Comparison of ENCODE assay signal across 8 cellular contexts in the genomic region with DNA sequence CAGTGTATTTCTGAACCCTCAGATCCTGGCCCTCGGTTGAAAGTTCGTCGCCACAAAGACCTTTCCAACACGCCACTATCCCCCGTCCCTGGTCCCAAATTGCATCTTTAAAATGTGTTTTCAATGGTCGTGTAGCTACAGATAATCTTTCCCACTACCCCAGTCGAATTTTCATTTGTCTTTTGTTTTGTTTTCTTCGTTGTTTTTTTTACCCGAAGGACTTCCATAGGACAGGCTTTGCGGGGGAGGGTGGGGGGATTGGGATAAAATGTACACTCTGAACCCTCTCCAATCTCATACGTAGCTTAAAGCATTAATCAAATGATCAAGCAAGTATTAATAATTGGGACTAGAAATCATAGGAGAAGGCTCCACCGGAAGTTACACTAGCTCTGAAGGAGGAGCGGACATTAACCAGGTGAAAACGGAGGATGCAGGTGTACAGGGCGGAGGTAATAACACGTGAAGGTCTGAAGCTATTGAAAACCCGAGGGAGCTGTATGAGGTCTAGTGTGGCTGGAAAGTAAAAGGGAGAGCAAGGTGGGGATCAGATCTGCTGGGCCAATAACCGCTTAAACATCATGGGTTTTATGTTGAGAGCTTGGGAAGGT. TPM values are rescaled to one million over a fixed set of nuclear protein-coding genes. Genes with fewer than 3 reads are reported as not detected.
DNase-seq lines count a peak whose midpoint lies in the region; ATAC-seq and TF ChIP-seq lines count a peak whose summit lies in the region.

No MANE protein-coding gene starts in this region.

- peaks cover 16% of the 10 kb centered on the region for H3K4me1 Mint-ChIP-seq in T-helper 17 cell

- ATAC-seq in GM19035 (IDR thresholded peaks at IDR 0.05; ENCODE audit: unreplicated experiment) (no peak), T-helper 17 cell (no peak)

- H3K4me1 ChIP-seq in ascending aorta (peaks cover 0 to 16% of the 10 kb centered on the region in 2 donors), liver (ENCODE audit: control insufficient read depth in 4 of 4, insufficient read depth in 4 of 4, low read length in 3 of 4) (peaks cover 0 to 17% (median 7%) of the 10 kb centered on the region in 4 donors), vagina (peaks cover 23% of the 10 kb centered on the region)

- H3K9me3 ChIP-seq in ascending aorta: no peaks in the 10 kb centered on the region
- no peaks in the 10 kb centered on the region for H3K9me3 ChIP-seq in liver (ENCODE audit: control insufficient read depth in 4 of 4, low read length in 3 of 4)
- H3K9me3 ChIP-seq in vagina: no peaks in the 10 kb centered on the region
- H3K9me3 ChIP-seq in T-helper 17 cell (ENCODE audit: control insufficient read depth, low read length, poor library complexity, severe bottlenecking): no peaks in the 10 kb centered on the region

- intact Hi-C loops in ascending aorta (cut with DNase I): loop anchor here (1.0 kb wide), 1 partner anchor 32 kb away; a partner anchor contains a TSS
- intact Hi-C loops in vagina (cut with DNase I): no loop called here

- TF ChIP-seq POLR2A in vagina (IDR thresholded peaks at IDR 0.05): no peak

- DNase-seq in GM13976 (ENCODE audit: low spot score) (peak; percentile 20), NCI-H1436 treated with DMSO at 0.1 percent for 48 hours (lab: John Stamatoyannopoulos, UW) (peak; percentile 1), ascending aorta (ENCODE audit: low spot score in 2 of 2) (no peak), vagina (ENCODE audit: extremely low spot score in 2 of 2) (no peak), T-helper 17 cell (no peak), GDM1 (lab: John Stamatoyannopoulos, UW) (no peak)

- no peak for TF ChIP-seq CTCF in GM13976 (IDR thresholded peaks at IDR 0.05; ENCODE audit: borderline replicate concordance, control extremely low read depth, extremely low read depth, insufficient read depth, missing control alignments)
- no peak for TF ChIP-seq CTCF in ascending aorta (IDR thresholded peaks at IDR 0.05)
- no peak for TF ChIP-seq CTCF in liver (IDR thresholded peaks at IDR 0.05; ENCODE audit: low read depth, low read length, missing input control)
- no peak for TF ChIP-seq CTCF in vagina (IDR thresholded peaks at IDR 0.05)

- H3K36me3 ChIP-seq in ascending aorta (peaks cover 6 to 14% of the 10 kb centered on the region in 2 donors), liver (ENCODE audit: control insufficient read depth in 4 of 4, insufficient read depth in 3 of 4, low read depth in 1 of 4, low read length in 3 of 4) (peaks cover 1 to 16% (median 14%) of the 10 kb centered on the region in 4 donors), vagina (peaks cover 0 to 15% of the 10 kb centered on the region in 2 donors)

- H3K4me3 ChIP-seq in ascending aorta: peak overlapping the region; percentile 76 to 83
- H3K4me3 ChIP-seq in liver (ENCODE audit: low read depth in 1 of 3, low read length in 3 of 3): peak overlapping the region; percentile 65 to 90 (median 70)
- peak overlapping the region; percentile 53 to 69 for H3K4me3 ChIP-seq in vagina

- no peak overlapping the region for H3K27ac Mint-ChIP-seq in T-helper 17 cell

- whole genome bisulfite sequencing in liver: 18% methylated on average over 18 of the region's 18 CpGs

- peak overlapping the region; percentile 95 to 98 for H3K9ac ChIP-seq in liver (ENCODE audit: low read depth in 1 of 2, low read length in 2 of 2)

- H3K27me3 Mint-ChIP-seq in T-helper 17 cell: no peaks in the 10 kb centered on the region

- no peak for TF ChIP-seq RAD21 in liver (IDR thresholded peaks at IDR 0.05)

- peaks cover 4% of the 10 kb centered on the region for H3K36me3 Mint-ChIP-seq in T-helper 17 cell (ENCODE audit: low read depth)

- H3K4me3 Mint-ChIP-seq in T-helper 17 cell: no peak overlapping the region

- H3K27me3 ChIP-seq in ascending aorta (no peaks in the 10 kb centered on the region), liver (ENCODE audit: control insufficient read depth in 4 of 4, insufficient read depth in 4 of 4, low read length in 3 of 4) (no peaks in the 10 kb centered on the region), vagina (no peaks in the 10 kb centered on the region)

- peak overlapping the region; percentile 88 to 96 for H3K27ac ChIP-seq in ascending aorta
- H3K27ac ChIP-seq in liver (ENCODE audit: low read depth in 1 of 2, low read length in 2 of 2): peak overlapping the region; percentile 91 to 92
- H3K27ac ChIP-seq in vagina: peak overlapping the region; percentile 89

- in situ Hi-C loops in GM13976 (cut with MboI; ENCODE audit: low sequenced_read_pairs, unreplicated experiment): no loop called here

TF ChIP-seq in liver, 16 proteins besides CTCF, POLR2A, EP300 and RAD21:
- TF ChIP-seq HNF4G (IDR thresholded peaks at IDR 0.05): no peak
- TF ChIP-seq NR2F2 (IDR thresholded peaks at IDR 0.05): no peak
- TF ChIP-seq, protein P1, sequence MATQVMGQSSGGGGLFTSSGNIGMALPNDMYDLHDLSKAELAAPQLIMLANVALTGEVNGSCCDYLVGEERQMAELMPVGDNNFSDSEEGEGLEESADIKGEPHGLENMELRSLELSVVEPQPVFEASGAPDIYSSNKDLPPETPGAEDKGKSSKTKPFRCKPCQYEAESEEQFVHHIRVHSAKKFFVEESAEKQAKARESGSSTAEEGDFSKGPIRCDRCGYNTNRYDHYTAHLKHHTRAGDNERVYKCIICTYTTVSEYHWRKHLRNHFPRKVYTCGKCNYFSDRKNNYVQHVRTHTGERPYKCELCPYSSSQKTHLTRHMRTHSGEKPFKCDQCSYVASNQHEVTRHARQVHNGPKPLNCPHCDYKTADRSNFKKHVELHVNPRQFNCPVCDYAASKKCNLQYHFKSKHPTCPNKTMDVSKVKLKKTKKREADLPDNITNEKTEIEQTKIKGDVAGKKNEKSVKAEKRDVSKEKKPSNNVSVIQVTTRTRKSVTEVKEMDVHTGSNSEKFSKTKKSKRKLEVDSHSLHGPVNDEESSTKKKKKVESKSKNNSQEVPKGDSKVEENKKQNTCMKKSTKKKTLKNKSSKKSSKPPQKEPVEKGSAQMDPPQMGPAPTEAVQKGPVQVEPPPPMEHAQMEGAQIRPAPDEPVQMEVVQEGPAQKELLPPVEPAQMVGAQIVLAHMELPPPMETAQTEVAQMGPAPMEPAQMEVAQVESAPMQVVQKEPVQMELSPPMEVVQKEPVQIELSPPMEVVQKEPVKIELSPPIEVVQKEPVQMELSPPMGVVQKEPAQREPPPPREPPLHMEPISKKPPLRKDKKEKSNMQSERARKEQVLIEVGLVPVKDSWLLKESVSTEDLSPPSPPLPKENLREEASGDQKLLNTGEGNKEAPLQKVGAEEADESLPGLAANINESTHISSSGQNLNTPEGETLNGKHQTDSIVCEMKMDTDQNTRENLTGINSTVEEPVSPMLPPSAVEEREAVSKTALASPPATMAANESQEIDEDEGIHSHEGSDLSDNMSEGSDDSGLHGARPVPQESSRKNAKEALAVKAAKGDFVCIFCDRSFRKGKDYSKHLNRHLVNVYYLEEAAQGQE (IDR thresholded peaks at IDR 0.05): no peak
- TF ChIP-seq SP1 (IDR thresholded peaks at IDR 0.05): no peak
- TF ChIP-seq FOXA2 (IDR thresholded peaks at IDR 0.05): no peak
- TF ChIP-seq YY1 (IDR thresholded peaks at IDR 0.05): peak; percentile 72

RNA-seq across cellular contexts. Expression of a gene that starts 32.8 kb away (rescaled TPM):
- total RNA-seq in ascending aorta (41.8 TPM), liver (10 to 100 TPM; 15.2 to 24.4 TPM), vagina (43.5 TPM), T-helper 17 cell (10 to 100 TPM; 27.1 to 31.3 TPM)
- 10 to 100 TPM in 1 of 2 donors, 1 to 10 TPM in 1; 6.9 to 15.4 TPM for polyA plus RNA-seq in liver

Comparison
In these comparisons a context has a peak if more than half of its experiments do, and no peak if none do; other contexts are left out.
1. DNase-seq: peak in GM13976 (single experiment) and NCI-H1436 treated with DMSO at 0.1 percent for 48 hours (single experiment); none in ascending aorta (0 of 2), vagina (0 of 2), T-helper 17 cell (0 of 3) and GDM1 (single experiment).
2. Peak in every context shown above with its lines, with median percentiles within 50 percentile points of each other: H3K27ac ChIP-seq and H3K4me3 ChIP-seq.